ENCODE assay signal across 8 cellular contexts in genomic region chr6:35737413-35738211, GRCh38. TPM values are rescaled to one million over a fixed set of nuclear protein-coding genes. Genes with fewer than 3 reads are reported as not detected.
DNase-seq lines count a peak whose midpoint lies in the region; ATAC-seq and TF ChIP-seq lines count a peak whose summit lies in the region.

No MANE protein-coding gene starts in this region.

- no peaks in the 10 kb centered on the region for H3K9me3 Mint-ChIP-seq in activated naive CD8-positive, alpha-beta T cell (ENCODE audit: low read depth)

- H3K27ac ChIP-seq in heart left ventricle (peak overlapping the region in 1 of 12 donors; percentile 45), sigmoid colon (peak overlapping the region in 1 of 4 donors; percentile 19)

- H3K36me3 Mint-ChIP-seq in activated naive CD8-positive, alpha-beta T cell, result no peaks in the 10 kb centered on the region

- no peak overlapping the region for H3K4me3 ChIP-seq in heart left ventricle
- no peak overlapping the region for H3K4me3 ChIP-seq in sigmoid colon

- H3K4me3 Mint-ChIP-seq in activated naive CD8-positive, alpha-beta T cell, result no peak overlapping the region

- no peaks in the 10 kb centered on the region for H3K36me3 ChIP-seq in heart left ventricle
- H3K36me3 ChIP-seq in sigmoid colon, result no peaks in the 10 kb centered on the region

- intact Hi-C loops in heart left ventricle (cut with DNase I) (loop anchor here (1.0 to 5.0 kb wide), 12 partner anchors 49 to 215 kb away; partner anchors contain the start of gene FKBP5 (in 2 of the 10)), sigmoid colon (cut with DNase I) (loop anchor here (1.0 kb wide), 1 partner anchor 215 kb away; no protein-coding TSS in a partner anchor)

- H3K9me3 ChIP-seq in heart left ventricle, result no peaks in the 10 kb centered on the region
- H3K9me3 ChIP-seq in sigmoid colon, result no peaks in the 10 kb centered on the region

- H3K27ac Mint-ChIP-seq in activated naive CD8-positive, alpha-beta T cell, result peak overlapping the region; percentile 84

- no peaks in the 10 kb centered on the region for H3K27me3 Mint-ChIP-seq in activated naive CD8-positive, alpha-beta T cell

- H3K27me3 ChIP-seq in heart left ventricle, result no peaks in the 10 kb centered on the region
- no peaks in the 10 kb centered on the region for H3K27me3 ChIP-seq in sigmoid colon

- TF ChIP-seq EP300 in sigmoid colon (IDR thresholded peaks at IDR 0.05), result no peak

- ATAC-seq in heart left ventricle, result peak; percentile 47 to 86 (median 78)

- DNase-seq in DMS53 (lab: John Stamatoyannopoulos, UW), result peak; percentile 86
- DNase-seq in HUDEP-2 (lab: John Stamatoyannopoulos, UW; ENCODE audit: unreplicated experiment in 76 of 76), result peak in 40 of 76 experiments; percentile 15 to 86 (median 73)
- DNase-seq in NCI-H69 (lab: John Stamatoyannopoulos, UW), result peak; percentile 80
- DNase-seq in heart left ventricle, result no peak
- no peak for DNase-seq in sigmoid colon
- no peak for DNase-seq in HPDE6-E6E7 (ENCODE audit: extremely low spot score)
- DNase-seq in activated CD4-positive, alpha-beta T cell treated with anti-CD3 and anti-CD28 coated beads for 4 hours, result no peak

- peaks cover 41% of the 10 kb centered on the region for H3K4me1 Mint-ChIP-seq in activated naive CD8-positive, alpha-beta T cell (ENCODE audit: low read depth)

- H3K4me1 ChIP-seq in heart left ventricle (peaks cover 4 to 46% (median 13%) of the 10 kb centered on the region in 12 donors), sigmoid colon (peaks cover 3 to 40% (median 32%) of the 10 kb centered on the region in 4 donors)

- TF ChIP-seq CTCF in heart left ventricle (IDR thresholded peaks at IDR 0.05), result peak; percentile 74 to 92 (median 87)
- peak; percentile 90 to 96 (median 95) for TF ChIP-seq CTCF in sigmoid colon (IDR thresholded peaks at IDR 0.05)

- no peak for TF ChIP-seq POLR2A in heart left ventricle (IDR thresholded peaks at IDR 0.05)
- TF ChIP-seq POLR2A in sigmoid colon (IDR thresholded peaks at IDR 0.05), result no peak

- 53 to 64% (median 59%) methylated on average over 16 of the region's 16 CpGs for WGBS in heart left ventricle, 4 donors
- 60 to 66% methylated on average over 16 of the region's 16 CpGs for WGBS in sigmoid colon, 2 donors

RNA-seq across cellular contexts. Expression of gene ARMC12, which starts 0.8 kb away (rescaled TPM):
- under 1 TPM in 3 of 9 donors, not detected in 6; 0.19 to 0.72 (median 0.33) TPM for total RNA-seq in heart left ventricle
- polyA plus RNA-seq in heart left ventricle, result under 1 TPM; 0.19 to 0.27 TPM
- total RNA-seq in sigmoid colon, result 1 to 10 TPM in 2 of 4 donors, under 1 TPM in 1, not detected in 1; 0.49 to 5.0 (median 1.1) TPM
- polyA plus RNA-seq in sigmoid colon, result under 1 TPM in 1 of 3 donors, not detected in 2; 0.66 TPM

RNA-seq across cellular contexts. Expression of gene CLPSL2, which starts 38.8 kb away (rescaled TPM):
- not detected for total RNA-seq in heart left ventricle
- not detected for polyA plus RNA-seq in heart left ventricle
- not detected for total RNA-seq in sigmoid colon
- polyA plus RNA-seq in sigmoid colon, result not detected

RNA-seq across cellular contexts. Expression of gene CLPSL1, which starts 43.2 kb away (rescaled TPM):
- total RNA-seq in heart left ventricle (not detected), sigmoid colon (not detected)
- polyA plus RNA-seq in heart left ventricle (not detected), sigmoid colon (not detected)

RNA-seq across cellular contexts. Expression of gene FKBP5, which starts 48.9 kb away (rescaled TPM):
- total RNA-seq in heart left ventricle (100 to 1,000 TPM in 5 of 9 donors, 10 to 100 TPM in 4; 19.7 to 175 (median 104) TPM), sigmoid colon (100 to 1,000 TPM; 200 to 326 (median 258) TPM)
- polyA plus RNA-seq in heart left ventricle (100 to 1,000 TPM in 1 of 2 donors, 10 to 100 TPM in 1; 36.4 to 351 TPM), sigmoid colon (100 to 1,000 TPM in 1 of 3 donors, 10 to 100 TPM in 2; 52.9 to 165 (median 93.9) TPM)

RNA-seq across cellular contexts. Expression of gene CLPS, which starts 59.5 kb away (rescaled TPM):
- total RNA-seq in heart left ventricle (1 to 10 TPM in 5 of 9 donors, not detected in 4; 2.4 to 3.4 (median 2.6) TPM), sigmoid colon (not detected)
- polyA plus RNA-seq in heart left ventricle (under 1 TPM in 1 of 2 donors, not detected in 1; 0.22 TPM), sigmoid colon (1 to 10 TPM in 1 of 3 donors, under 1 TPM in 1, not detected in 1; 0.38 to 4.8 TPM)

Comparison
In these comparisons a context has a peak if more than half of its experiments do, and no peak if none do; other contexts are left out.
1. DNase-seq: peak in DMS53 (single experiment), HUDEP-2 (40 of 76) and NCI-H69 (single experiment); none in heart left ventricle (0 of 5), sigmoid colon (single experiment), HPDE6-E6E7 (single experiment) and activated CD4-positive, alpha-beta T cell treated with anti-CD3 and anti-CD28 coated beads for 4 hours (0 of 2).